Comparison of ENCODE assay signal across 1 cellular context in the genomic region with DNA sequence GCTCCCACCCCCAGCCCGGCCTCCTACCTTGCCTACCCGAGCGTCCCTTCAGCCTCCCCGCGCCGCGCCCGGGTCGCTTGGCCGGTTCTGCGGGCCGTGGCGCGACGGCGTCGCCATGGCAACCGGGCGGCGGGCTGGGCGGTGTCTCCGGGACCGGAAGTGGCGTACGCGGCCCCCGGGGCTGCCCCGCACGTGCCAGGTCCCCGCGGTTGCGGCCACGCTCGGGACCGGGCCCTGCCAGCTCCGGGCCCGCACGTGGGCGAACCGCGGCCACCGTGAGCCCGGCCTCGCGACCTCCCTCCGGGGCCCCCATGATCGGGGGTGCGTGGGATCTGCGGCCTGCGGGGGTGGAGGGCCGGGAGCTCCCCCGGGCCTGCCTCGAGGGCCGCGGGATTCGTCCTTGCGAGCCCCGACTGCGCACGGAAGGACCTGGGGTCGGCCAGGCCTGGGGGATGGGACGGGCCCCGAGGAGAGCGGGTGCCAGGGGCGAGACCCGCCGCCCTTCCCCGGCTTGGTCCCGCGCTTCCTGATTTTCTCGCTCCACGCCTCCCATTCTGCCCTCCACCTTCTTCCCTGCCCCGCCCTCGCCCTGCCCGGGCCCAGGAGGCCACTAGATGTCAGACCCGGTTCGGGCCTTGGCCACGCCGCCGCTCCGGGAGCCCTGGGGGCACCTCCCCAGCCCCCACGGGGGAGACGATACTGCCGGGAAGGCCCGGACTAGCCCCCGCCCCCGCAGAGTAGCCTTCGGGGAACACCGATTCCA.
TF ChIP-seq lines count a peak whose summit lies in the region.

A gene with protein sequence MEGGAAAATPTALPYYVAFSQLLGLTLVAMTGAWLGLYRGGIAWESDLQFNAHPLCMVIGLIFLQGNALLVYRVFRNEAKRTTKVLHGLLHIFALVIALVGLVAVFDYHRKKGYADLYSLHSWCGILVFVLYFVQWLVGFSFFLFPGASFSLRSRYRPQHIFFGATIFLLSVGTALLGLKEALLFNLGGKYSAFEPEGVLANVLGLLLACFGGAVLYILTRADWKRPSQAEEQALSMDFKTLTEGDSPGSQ (minus strand): TSS at position 89 of the 763 bp plus-strand sequence. CDS start 8,759 bp downstream, outside the sequence.

TF ChIP-seq in GM12878, 131 proteins besides CTCF, POLR2A, EP300 and RAD21 (continues in another document):
- TF ChIP-seq ZNF592 (IDR thresholded peaks at IDR 0.05) (0 out of 2 replicates have a peak, but pooled peaks have one; percentile 56), ZNF207 (IDR thresholded peaks at IDR 0.05; ENCODE audit: borderline replicate concordance) (peak; percentile 87), MYC (IDR thresholded peaks at IDR 0.05; ENCODE audit: insufficient read depth, insufficient read length, insufficient replicate concordance, low read length, severe bottlenecking) (no peak), EGR1 (IDR thresholded peaks at IDR 0.05; ENCODE audit: borderline replicate concordance in 1 of 2, low read depth in 2 of 2, low read length in 2 of 2) (peak; percentile 10 to 95), JUNB (IDR thresholded peaks at IDR 0.05) (no peak), MYB (IDR thresholded peaks at IDR 0.05; ENCODE audit: borderline replicate concordance, low read depth, low read length) (no peak), MLLT1 (IDR thresholded peaks at IDR 0.05) (no peak), NR2F1 (conservative IDR thresholded peaks at IDR 0.05) (peak; percentile 93), CBX3 (IDR thresholded peaks at IDR 0.05; ENCODE audit: borderline replicate concordance, low read depth) (no peak), ESRRA (IDR thresholded peaks at IDR 0.05; ENCODE audit: low read length) (no peak), NR2C2 (IDR thresholded peaks at IDR 0.05; ENCODE audit: borderline replicate concordance, control insufficient read depth, insufficient read length, low read depth) (no peak), CREM (IDR thresholded peaks at IDR 0.05; ENCODE audit: low read depth) (no peak), ATF2 (IDR thresholded peaks at IDR 0.05; ENCODE audit: low read length) (no peak), SPI1 (IDR thresholded peaks at IDR 0.05; ENCODE audit: borderline replicate concordance, insufficient read depth, low read depth, low read length) (no peak), PML (IDR thresholded peaks at IDR 0.05; ENCODE audit: low read length) (no peak), KLF5 (IDR thresholded peaks at IDR 0.05; ENCODE audit: partially characterized antibody) (peak; percentile 53), HDAC2 (IDR thresholded peaks at IDR 0.05) (no peak), SKIL (IDR thresholded peaks at IDR 0.05; ENCODE audit: low read depth, poor library complexity, severe bottlenecking) (no peak), REST (IDR thresholded peaks at IDR 0.05; ENCODE audit: low read depth, low read length) (no peak), NR2C1 (IDR thresholded peaks at IDR 0.05) (no peak)
- TF ChIP-seq, protein P1, sequence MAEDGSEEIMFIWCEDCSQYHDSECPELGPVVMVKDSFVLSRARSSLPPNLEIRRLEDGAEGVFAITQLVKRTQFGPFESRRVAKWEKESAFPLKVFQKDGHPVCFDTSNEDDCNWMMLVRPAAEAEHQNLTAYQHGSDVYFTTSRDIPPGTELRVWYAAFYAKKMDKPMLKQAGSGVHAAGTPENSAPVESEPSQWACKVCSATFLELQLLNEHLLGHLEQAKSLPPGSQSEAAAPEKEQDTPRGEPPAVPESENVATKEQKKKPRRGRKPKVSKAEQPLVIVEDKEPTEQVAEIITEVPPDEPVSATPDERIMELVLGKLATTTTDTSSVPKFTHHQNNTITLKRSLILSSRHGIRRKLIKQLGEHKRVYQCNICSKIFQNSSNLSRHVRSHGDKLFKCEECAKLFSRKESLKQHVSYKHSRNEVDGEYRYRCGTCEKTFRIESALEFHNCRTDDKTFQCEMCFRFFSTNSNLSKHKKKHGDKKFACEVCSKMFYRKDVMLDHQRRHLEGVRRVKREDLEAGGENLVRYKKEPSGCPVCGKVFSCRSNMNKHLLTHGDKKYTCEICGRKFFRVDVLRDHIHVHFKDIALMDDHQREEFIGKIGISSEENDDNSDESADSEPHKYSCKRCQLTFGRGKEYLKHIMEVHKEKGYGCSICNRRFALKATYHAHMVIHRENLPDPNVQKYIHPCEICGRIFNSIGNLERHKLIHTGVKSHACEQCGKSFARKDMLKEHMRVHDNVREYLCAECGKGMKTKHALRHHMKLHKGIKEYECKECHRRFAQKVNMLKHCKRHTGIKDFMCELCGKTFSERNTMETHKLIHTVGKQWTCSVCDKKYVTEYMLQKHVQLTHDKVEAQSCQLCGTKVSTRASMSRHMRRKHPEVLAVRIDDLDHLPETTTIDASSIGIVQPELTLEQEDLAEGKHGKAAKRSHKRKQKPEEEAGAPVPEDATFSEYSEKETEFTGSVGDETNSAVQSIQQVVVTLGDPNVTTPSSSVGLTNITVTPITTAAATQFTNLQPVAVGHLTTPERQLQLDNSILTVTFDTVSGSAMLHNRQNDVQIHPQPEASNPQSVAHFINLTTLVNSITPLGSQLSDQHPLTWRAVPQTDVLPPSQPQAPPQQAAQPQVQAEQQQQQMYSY (CRISPR knock-in tag; IDR thresholded peaks at IDR 0.05), result no peak
- TF ChIP-seq, protein P2, sequence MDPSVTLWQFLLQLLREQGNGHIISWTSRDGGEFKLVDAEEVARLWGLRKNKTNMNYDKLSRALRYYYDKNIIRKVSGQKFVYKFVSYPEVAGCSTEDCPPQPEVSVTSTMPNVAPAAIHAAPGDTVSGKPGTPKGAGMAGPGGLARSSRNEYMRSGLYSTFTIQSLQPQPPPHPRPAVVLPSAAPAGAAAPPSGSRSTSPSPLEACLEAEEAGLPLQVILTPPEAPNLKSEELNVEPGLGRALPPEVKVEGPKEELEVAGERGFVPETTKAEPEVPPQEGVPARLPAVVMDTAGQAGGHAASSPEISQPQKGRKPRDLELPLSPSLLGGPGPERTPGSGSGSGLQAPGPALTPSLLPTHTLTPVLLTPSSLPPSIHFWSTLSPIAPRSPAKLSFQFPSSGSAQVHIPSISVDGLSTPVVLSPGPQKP (IDR thresholded peaks at IDR 0.05; ENCODE audit: low read depth, low read length), result peak; percentile 58
- TF ChIP-seq, protein P3, sequence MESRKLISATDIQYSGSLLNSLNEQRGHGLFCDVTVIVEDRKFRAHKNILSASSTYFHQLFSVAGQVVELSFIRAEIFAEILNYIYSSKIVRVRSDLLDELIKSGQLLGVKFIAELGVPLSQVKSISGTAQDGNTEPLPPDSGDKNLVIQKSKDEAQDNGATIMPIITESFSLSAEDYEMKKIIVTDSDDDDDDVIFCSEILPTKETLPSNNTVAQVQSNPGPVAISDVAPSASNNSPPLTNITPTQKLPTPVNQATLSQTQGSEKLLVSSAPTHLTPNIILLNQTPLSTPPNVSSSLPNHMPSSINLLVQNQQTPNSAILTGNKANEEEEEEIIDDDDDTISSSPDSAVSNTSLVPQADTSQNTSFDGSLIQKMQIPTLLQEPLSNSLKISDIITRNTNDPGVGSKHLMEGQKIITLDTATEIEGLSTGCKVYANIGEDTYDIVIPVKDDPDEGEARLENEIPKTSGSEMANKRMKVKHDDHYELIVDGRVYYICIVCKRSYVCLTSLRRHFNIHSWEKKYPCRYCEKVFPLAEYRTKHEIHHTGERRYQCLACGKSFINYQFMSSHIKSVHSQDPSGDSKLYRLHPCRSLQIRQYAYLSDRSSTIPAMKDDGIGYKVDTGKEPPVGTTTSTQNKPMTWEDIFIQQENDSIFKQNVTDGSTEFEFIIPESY (IDR thresholded peaks at IDR 0.05), result no peak
- TF ChIP-seq, protein P4, sequence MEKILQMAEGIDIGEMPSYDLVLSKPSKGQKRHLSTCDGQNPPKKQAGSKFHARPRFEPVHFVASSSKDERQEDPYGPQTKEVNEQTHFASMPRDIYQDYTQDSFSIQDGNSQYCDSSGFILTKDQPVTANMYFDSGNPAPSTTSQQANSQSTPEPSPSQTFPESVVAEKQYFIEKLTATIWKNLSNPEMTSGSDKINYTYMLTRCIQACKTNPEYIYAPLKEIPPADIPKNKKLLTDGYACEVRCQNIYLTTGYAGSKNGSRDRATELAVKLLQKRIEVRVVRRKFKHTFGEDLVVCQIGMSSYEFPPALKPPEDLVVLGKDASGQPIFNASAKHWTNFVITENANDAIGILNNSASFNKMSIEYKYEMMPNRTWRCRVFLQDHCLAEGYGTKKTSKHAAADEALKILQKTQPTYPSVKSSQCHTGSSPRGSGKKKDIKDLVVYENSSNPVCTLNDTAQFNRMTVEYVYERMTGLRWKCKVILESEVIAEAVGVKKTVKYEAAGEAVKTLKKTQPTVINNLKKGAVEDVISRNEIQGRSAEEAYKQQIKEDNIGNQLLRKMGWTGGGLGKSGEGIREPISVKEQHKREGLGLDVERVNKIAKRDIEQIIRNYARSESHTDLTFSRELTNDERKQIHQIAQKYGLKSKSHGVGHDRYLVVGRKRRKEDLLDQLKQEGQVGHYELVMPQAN (conservative IDR thresholded peaks at IDR 0.05), result peak; percentile 55
